Comparison of ENCODE assay signal across 8 cellular contexts in the genomic region with DNA sequence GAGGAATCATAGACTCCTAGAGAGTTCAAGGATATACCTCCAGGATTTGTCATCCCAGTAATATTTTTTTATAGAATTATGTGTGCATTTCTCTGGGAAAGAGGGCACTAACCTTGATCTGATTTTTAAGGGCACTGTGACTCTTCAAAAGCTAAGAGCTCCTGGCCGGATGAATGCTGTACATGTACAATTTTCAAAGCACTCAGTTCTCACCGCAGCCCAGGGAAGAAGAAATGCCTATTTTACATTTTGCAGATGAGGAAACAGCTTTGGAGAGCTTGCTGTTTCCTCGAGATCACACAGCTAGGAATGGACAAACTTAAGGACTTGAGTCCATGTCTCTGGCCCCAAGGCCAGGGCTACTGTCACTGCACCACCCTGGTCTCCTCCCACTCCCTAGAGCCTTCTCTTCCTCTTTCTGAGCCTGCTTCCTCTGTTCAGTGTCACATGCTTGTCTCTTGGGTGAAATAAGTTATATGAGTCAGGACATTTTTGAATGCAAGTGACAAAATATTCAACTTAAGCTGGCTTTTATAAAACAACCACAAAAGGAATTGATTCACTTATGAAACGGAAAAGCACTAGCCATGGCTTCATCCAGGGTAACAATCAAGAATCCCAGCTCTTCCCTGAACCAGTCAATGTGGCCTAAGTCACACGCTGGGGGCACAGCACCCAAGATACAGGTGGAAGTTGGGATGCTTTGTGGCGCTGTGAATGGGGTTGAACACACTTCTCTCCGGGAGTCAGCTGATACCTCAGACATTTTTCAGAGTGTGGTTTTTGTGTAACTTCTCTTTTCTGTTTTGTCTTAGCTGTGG. TPM values are rescaled to one million over a fixed set of nuclear protein-coding genes. Genes with fewer than 3 reads are reported as not detected.
DNase-seq lines count a peak whose midpoint lies in the region; ATAC-seq and TF ChIP-seq lines count a peak whose summit lies in the region.

No MANE protein-coding gene starts in this region.

- no peaks in the 10 kb centered on the region for H3K9me3 Mint-ChIP-seq in activated B cell treated with CpG ODN at 0.5 μM for 24 hours

- DNase-seq in AG10803 (ENCODE audit: low read depth): peak; percentile 40
- peak; percentile 30 for DNase-seq in activated B cell treated with CpG ODN at 0.5 μM for 24 hours
- DNase-seq in mucosa of descending colon: peak in 1 of 3 donors; percentile 30
- DNase-seq in HT-29 (ENCODE audit: low spot score): no peak
- no peak for DNase-seq in DMS53 treated with DMSO at 0.1 percent for 48 hours (lab: John Stamatoyannopoulos, UW; ENCODE audit: unreplicated experiment)
- no peak for DNase-seq in NCI-H345 (lab: John Stamatoyannopoulos, UW)

- peak overlapping the region; percentile 66 for H3K4me3 Mint-ChIP-seq in activated B cell treated with CpG ODN at 0.5 μM for 24 hours

- no peaks in the 10 kb centered on the region for H3K36me3 Mint-ChIP-seq in activated B cell treated with CpG ODN at 0.5 μM for 24 hours (ENCODE audit: low read depth)

- intact Hi-C loops in activated B cell treated with CpG ODN at 0.5 μM for 24 hours (cut with micrococcal nuclease): loop anchor here (1.0 to 5.0 kb wide), 5 partner anchors 17 to 123 kb away; no protein-coding TSS in a partner anchor
- intact Hi-C loops in mucosa of descending colon (cut with DNase I, micrococcal nuclease): no loop called here

- POLR2A ChIA-PET in activated B cell treated with CpG ODN at 0.5 μM for 24 hours (lab: Charles Lee): interaction anchor here (0.6 to 3.2 kb wide), 8 partner anchors 9 to 123 kb away, joined by 3 to 54 read pairs (median 6); a partner anchor contains a TSS

- H3K4me1 ChIP-seq in mucosa of descending colon (ENCODE audit: low read depth): no peaks in the 10 kb centered on the region

- TF ChIP-seq CTCF in AG10803 (conservative IDR thresholded peaks at IDR 0.05; ENCODE audit: low read length) (no peak), activated B cell treated with CpG ODN at 0.5 μM for 24 hours (IDR thresholded peaks at IDR 0.05) (no peak), mucosa of descending colon (IDR thresholded peaks at IDR 0.05) (no peak)

- peaks cover 61% of the 10 kb centered on the region for H3K4me1 Mint-ChIP-seq in activated B cell treated with CpG ODN at 0.5 μM for 24 hours

- no peaks in the 10 kb centered on the region for H3K27me3 Mint-ChIP-seq in activated B cell treated with CpG ODN at 0.5 μM for 24 hours

- H3K4me3 ChIP-seq in AG10803 (ENCODE audit: low read length) (no peak overlapping the region), mucosa of descending colon (no peak overlapping the region)

- ATAC-seq in GM19043 (IDR thresholded peaks at IDR 0.05; ENCODE audit: low read depth, unreplicated experiment): peak; percentile 66
- ATAC-seq in HG03378 (IDR thresholded peaks at IDR 0.05; ENCODE audit: unreplicated experiment): peak; percentile 57
- peak; percentile 84 for ATAC-seq in activated B cell treated with CpG ODN at 0.5 μM for 24 hours (ENCODE audit: low read depth)
- peak; percentile 78 for ATAC-seq in mucosa of descending colon

- H3K9me3 ChIP-seq in mucosa of descending colon: no peaks in the 10 kb centered on the region

- H3K36me3 ChIP-seq in mucosa of descending colon (ENCODE audit: low read depth): no peaks in the 10 kb centered on the region

- peak overlapping the region; percentile 94 for H3K27ac Mint-ChIP-seq in activated B cell treated with CpG ODN at 0.5 μM for 24 hours

- CTCF ChIA-PET in activated B cell treated with CpG ODN at 0.5 μM for 24 hours (lab: Charles Lee): interaction anchor here (0.6 to 2.9 kb wide), 3 partner anchors 45 to 211 kb away, joined by 3 to 22 read pairs (median 10); a partner anchor contains a TSS

RNA-seq across cellular contexts. Expression of a gene that starts 45.6 kb away (rescaled TPM):
- total RNA-seq in activated B cell treated with CpG ODN at 0.5 μM for 24 hours (53.5 and 65.3 TPM in 2 replicates), mucosa of descending colon (10 to 100 TPM; 23.7 to 71.6 (median 24.7) TPM)
- total RNA-seq in HT-29 (2014; rRNA removed; shearing (Covaris generic)): 4.7 and 4.9 TPM in 2 replicates

Comparison
In these comparisons a context has a peak if more than half of its experiments do, and no peak if none do; other contexts are left out.
1. DNase-seq: peak in AG10803 (single experiment) and activated B cell treated with CpG ODN at 0.5 μM for 24 hours (single experiment); none in HT-29 (single experiment), DMS53 treated with DMSO at 0.1 percent for 48 hours (single experiment) and NCI-H345 (single experiment).
2. Peak in every context shown above with its lines, with median percentiles within 50 percentile points of each other: ATAC-seq.